ENCODE assay signal across 25 cellular contexts in genomic region chr10:119642556-119643111, GRCh38. TPM values are rescaled to one million over a fixed set of nuclear protein-coding genes. Genes with fewer than 3 reads are reported as not detected.
A peak's percentile ranks its signal among the peaks of the same experiment; 100 is the strongest.
DNase-seq lines count a peak whose midpoint lies in the region; ATAC-seq and TF ChIP-seq lines count a peak whose summit lies in the region.
"Had no signal": no experiment of that assay in that cellular context is flagged by ENCODE, and none has a peak within 500 bp of the region (broad histone marks: within the 10 kb centered on the region; RNA-seq: fewer than 3 reads in every experiment).

No MANE protein-coding gene starts in this region.

- peak; percentile 84 to 91 for ATAC-seq in activated CD4-positive, CD25-positive, alpha-beta regulatory T cell treated with anti-CD3 and anti-CD28 coated beads, Interleukin-2, amount 50 U/mL, for 24 hours
- peak; percentile 93 for ATAC-seq in CD4-positive, alpha-beta T cell (ENCODE audit: poor library complexity)
- peak; percentile 79 for ATAC-seq in activated CD8-positive, alpha-beta T cell treated with anti-CD3 and anti-CD28 coated beads for 36 hours
- peak; percentile 21 to 26 for ATAC-seq in lower lobe of right lung
- no peak for ATAC-seq in GM21576 (IDR thresholded peaks at IDR 0.05; ENCODE audit: unreplicated experiment)
- ATAC-seq in GM18498 (IDR thresholded peaks at IDR 0.05; ENCODE audit: unreplicated experiment): no peak

- H3K9me3 ChIP-seq in CD4-positive, alpha-beta T cell (ENCODE audit: control insufficient read depth, low read length): peaks cover 9% of the 10 kb centered on the region
- H3K9me3 ChIP-seq in lower lobe of right lung: peaks cover 6% of the 10 kb centered on the region
- H3K9me3 ChIP-seq: colonic mucosa had no signal

- H3K4me1 ChIP-seq in lower lobe of right lung: no peaks in the 10 kb centered on the region
- H3K4me1 ChIP-seq: Caco-2, colonic mucosa had no signal

- POLR2A ChIA-PET in CD4-positive, alpha-beta T cell (lab: Charles Lee): interaction anchor here (1.0 to 1.6 kb wide), 3 partner anchors 9 to 83 kb away, joined by 4 to 11 read pairs (median 5); partner anchors contain the start of genes BAG3 and INPP5F
- POLR2A ChIA-PET in activated CD8-positive, alpha-beta T cell treated with anti-CD3 and anti-CD28 coated beads for 36 hours (lab: Charles Lee): no interaction called here
- POLR2A ChIA-PET in GM10248 (lab: Yijun Ruan, JAX): interaction anchor here (0.5 kb wide), 1 partner anchor 234 kb away, joined by 4 read pairs; no protein-coding TSS in a partner anchor

- peak overlapping the region; percentile 41 for H3K27ac Mint-ChIP-seq in CD4-positive, alpha-beta T cell
- H3K27ac Mint-ChIP-seq in activated CD8-positive, alpha-beta T cell treated with anti-CD3 and anti-CD28 coated beads for 36 hours: no peak overlapping the region
- H3K27ac Mint-ChIP-seq: activated T-helper 1 cell treated with anti-CD3 and anti-CD28 coated beads, Interleukin-12 subunit alpha, Interleukin-12 subunit beta, Interleukin-2, Interleukin-4 antibody, amounts not matched to agents 30 ng/mL and 10 ng/mL and 1 ng/mL, durations not matched to agents 14 hours and 24 hours and 36 hours; memory B cell; stimulated activated naive CD8-positive, alpha-beta T cell treated with anti-CD3 and anti-CD28 coated beads, Interleukin-15, Interleukin-2, amounts not matched to agents 100 ng/mL and 50 ng/mL, for 24 hours had no signal

- TF ChIP-seq CTCF in CD4-positive, alpha-beta T cell (IDR thresholded peaks at IDR 0.05): no peak
- TF ChIP-seq CTCF in activated CD8-positive, alpha-beta T cell treated with anti-CD3 and anti-CD28 coated beads for 36 hours (IDR thresholded peaks at IDR 0.05): no peak
- TF ChIP-seq CTCF in lower lobe of right lung (IDR thresholded peaks at IDR 0.05): no peak
- TF ChIP-seq CTCF in GM10248 (IDR thresholded peaks at IDR 0.05; ENCODE audit: control extremely low read depth, extremely low read depth, low read depth, missing control alignments): no peak

- no peaks in the 10 kb centered on the region for H3K36me3 ChIP-seq in lower lobe of right lung
- H3K36me3 ChIP-seq: colonic mucosa, tibial nerve had no signal

- intact Hi-C loops in CD4-positive, alpha-beta T cell (cut with DNase I, micrococcal nuclease): no loop called here
- intact Hi-C loops in activated CD8-positive, alpha-beta T cell treated with anti-CD3 and anti-CD28 coated beads for 36 hours (cut with micrococcal nuclease): no loop called here
- intact Hi-C loops in lower lobe of right lung (cut with DNase I): no loop called here

- H3K27me3 ChIP-seq in CD4-positive, alpha-beta T cell (ENCODE audit: control insufficient read depth, insufficient read depth, low read length): no peaks in the 10 kb centered on the region
- H3K27me3 ChIP-seq in lower lobe of right lung (ENCODE audit: low read depth): no peaks in the 10 kb centered on the region
- H3K27me3 ChIP-seq: colonic mucosa, tibial nerve had no signal

- no peak overlapping the region for H3K4me3 ChIP-seq in lower lobe of right lung
- H3K4me3 ChIP-seq: colonic mucosa, tibial nerve had no signal

- DNase-seq in activated CD4-positive, CD25-positive, alpha-beta regulatory T cell (lab: John Stamatoyannopoulos, UW): no peak
- DNase-seq in CD4-positive, alpha-beta T cell: no peak
- DNase-seq in activated CD8-positive, alpha-beta T cell treated with anti-CD3 and anti-CD28 coated beads for 36 hours: no peak
- DNase-seq in lower lobe of right lung (no peak), GM10248 (ENCODE audit: extremely low spot score) (no peak)
- DNase-seq: activated CD4-positive, alpha-beta T cell treated with anti-CD3 and anti-CD28 coated beads, Interleukin-2, amount 50 U/mL, for 48 hours; AML-193; Caco-2; colonic mucosa; Kasumi-1; NCI-H1105; NCI-H2081; NCI-H446; NK-92 treated with Interleukin-12 subunit alpha and Interleukin-12 subunit beta, amount 100 ng/mL, for 24 hours; occipital lobe; retina; SIG-M5; stimulated activated CD4-positive, alpha-beta T cell treated with anti-CD3 and anti-CD28 coated beads, Interleukin-4, amount 100 ng/mL, for 24 hours had no signal

- CTCF ChIA-PET in CD4-positive, alpha-beta T cell (lab: Charles Lee): interaction anchor here (0.9 to 1.7 kb wide), 5 partner anchors 9 to 99 kb away, joined by 3 to 5 read pairs (median 4); partner anchors contain the start of genes BAG3 and RGS10
- CTCF ChIA-PET in activated CD8-positive, alpha-beta T cell treated with anti-CD3 and anti-CD28 coated beads for 36 hours (lab: Charles Lee): interaction anchor here (0.9 to 2.2 kb wide), 5 partner anchors 8 to 252 kb away, joined by 3 to 6 read pairs (median 4); partner anchors contain the start of gene BAG3
- CTCF ChIA-PET in GM10248 (lab: Yijun Ruan, JAX): interaction anchor here (1.0 to 3.1 kb wide), 2 partner anchors 14 to 40 kb away, joined by 4 to 14 read pairs; no protein-coding TSS in a partner anchor

- H3K27ac ChIP-seq in CD4-positive, alpha-beta T cell (ENCODE audit: low read depth, low read length): no peak overlapping the region
- no peak overlapping the region for H3K27ac ChIP-seq in lower lobe of right lung
- H3K27ac ChIP-seq: colonic mucosa had no signal

- no peaks in the 10 kb centered on the region for H3K36me3 Mint-ChIP-seq in CD4-positive, alpha-beta T cell (ENCODE audit: low read depth)
- H3K36me3 Mint-ChIP-seq in activated CD8-positive, alpha-beta T cell treated with anti-CD3 and anti-CD28 coated beads for 36 hours (ENCODE audit: low read depth): no peaks in the 10 kb centered on the region
- H3K36me3 Mint-ChIP-seq: memory B cell had no signal

- H3K9me3 Mint-ChIP-seq in CD4-positive, alpha-beta T cell: no peaks in the 10 kb centered on the region
- peaks cover 2% of the 10 kb centered on the region for H3K9me3 Mint-ChIP-seq in activated CD8-positive, alpha-beta T cell treated with anti-CD3 and anti-CD28 coated beads for 36 hours
- H3K9me3 Mint-ChIP-seq: activated T-helper 1 cell treated with anti-CD3 and anti-CD28 coated beads, Interleukin-12 subunit alpha, Interleukin-12 subunit beta, Interleukin-2, Interleukin-4 antibody, amounts not matched to agents 30 ng/mL and 10 ng/mL and 1 ng/mL, durations not matched to agents 14 hours and 24 hours and 36 hours; stimulated activated naive CD8-positive, alpha-beta T cell treated with anti-CD3 and anti-CD28 coated beads, Interleukin-15, Interleukin-2, amounts not matched to agents 100 ng/mL and 50 ng/mL, for 24 hours had no signal

- H3K27me3 Mint-ChIP-seq in CD4-positive, alpha-beta T cell: no peaks in the 10 kb centered on the region
- H3K27me3 Mint-ChIP-seq in activated CD8-positive, alpha-beta T cell treated with anti-CD3 and anti-CD28 coated beads for 36 hours: no peaks in the 10 kb centered on the region
- H3K27me3 Mint-ChIP-seq: stimulated activated naive CD8-positive, alpha-beta T cell treated with anti-CD3 and anti-CD28 coated beads, Interleukin-15, Interleukin-2, amounts not matched to agents 100 ng/mL and 50 ng/mL, for 24 hours had no signal

- peak overlapping the region; percentile 2 for H3K4me3 Mint-ChIP-seq in CD4-positive, alpha-beta T cell
- H3K4me3 Mint-ChIP-seq in activated CD8-positive, alpha-beta T cell treated with anti-CD3 and anti-CD28 coated beads for 36 hours: no peak overlapping the region
- H3K4me3 Mint-ChIP-seq: activated T-helper 1 cell treated with anti-CD3 and anti-CD28 coated beads, Interleukin-12 subunit alpha, Interleukin-12 subunit beta, Interleukin-2, Interleukin-4 antibody, amounts not matched to agents 30 ng/mL and 10 ng/mL and 1 ng/mL, durations not matched to agents 14 hours and 24 hours and 36 hours; memory B cell; stimulated activated naive CD8-positive, alpha-beta T cell treated with anti-CD3 and anti-CD28 coated beads, Interleukin-15, Interleukin-2, amounts not matched to agents 100 ng/mL and 50 ng/mL, for 24 hours had no signal

- H3K4me1 Mint-ChIP-seq in CD4-positive, alpha-beta T cell (ENCODE audit: low read depth): peaks cover 24% of the 10 kb centered on the region
- peaks cover 16% of the 10 kb centered on the region for H3K4me1 Mint-ChIP-seq in activated CD8-positive, alpha-beta T cell treated with anti-CD3 and anti-CD28 coated beads for 36 hours (ENCODE audit: low read depth)

RNA-seq across cellular contexts. Expression of gene BAG3, which starts 8.5 kb away (rescaled TPM):
- 10 to 100 TPM; 65.1 to 65.8 TPM for total RNA-seq in CD4-positive, alpha-beta T cell
- total RNA-seq in activated CD8-positive, alpha-beta T cell treated with anti-CD3 and anti-CD28 coated beads for 36 hours: 10 to 100 TPM; 13.4 to 14.3 TPM
- 30.2 TPM for total RNA-seq in lower lobe of right lung

RNA-seq across cellular contexts. Expression of gene TIAL1, which starts 45.9 kb away (rescaled TPM):
- total RNA-seq in CD4-positive, alpha-beta T cell: 100 to 1,000 TPM; 159 to 174 TPM
- total RNA-seq in activated CD8-positive, alpha-beta T cell treated with anti-CD3 and anti-CD28 coated beads for 36 hours: 100 to 1,000 TPM; 200 to 204 TPM
- total RNA-seq in lower lobe of right lung: 99.0 TPM

Comparison
In these comparisons a context has a peak if more than half of its experiments do, and no peak if none do; other contexts are left out.
1. ATAC-seq: peak in activated CD4-positive, CD25-positive, alpha-beta regulatory T cell treated with anti-CD3 and anti-CD28 coated beads, Interleukin-2, amount 50 U/mL, for 24 hours (2 of 2), CD4-positive, alpha-beta T cell (single experiment), activated CD8-positive, alpha-beta T cell treated with anti-CD3 and anti-CD28 coated beads for 36 hours (single experiment) and lower lobe of right lung (2 of 2); none in GM21576 (single experiment) and GM18498 (single experiment).